Comparison of ENCODE assay signal across 18 cellular contexts in genomic region chr1:8206397-8206796, GRCh38.
DNase-seq lines count a peak whose midpoint lies in the region; ATAC-seq, FAIRE-seq and TF ChIP-seq lines count a peak whose summit lies in the region.
"Had no signal": no experiment of that assay in that cellular context is flagged by ENCODE, and none has a peak within 500 bp of the region (broad histone marks: within the 10 kb centered on the region; RNA-seq: fewer than 3 reads in every experiment).

No MANE protein-coding gene starts in this region.

- CTCF ChIA-PET in HepG2 (lab: Yijun Ruan, JAX; ENCODE audit: low intra/inter-chr PET ratio, low total read pairs), result no interaction called here

- in situ Hi-C loops in HepG2 (cut with HindIII; ENCODE audit: extremely low pct_ligation_motif_present, low pct_unique_long_range_greater_than_20kb), result no loop called here

- no peak for ATAC-seq in HepG2
- ATAC-seq in right lobe of liver, result no peak

- no peak overlapping the region for H2AFZ ChIP-seq in HepG2 (ENCODE audit: low read length)
- no peak overlapping the region for H2AFZ ChIP-seq in astrocyte (ENCODE audit: low read depth, low read length)

- no peak overlapping the region for H3K4me3 Mint-ChIP-seq in astrocyte (ENCODE audit: unreplicated experiment)
- H3K4me3 Mint-ChIP-seq in activated T-helper 2 cell treated with anti-CD3 and anti-CD28 coated beads, Interferon-gamma antibody, Interleukin-2, Interleukin-4, amounts not matched to agents 10 μg/mL and 5 μg/mL and 100 μg/mL, durations not matched to agents 14 hours and 24 hours and 36 hours (ENCODE audit: low read depth), result no peak overlapping the region

- TF ChIP-seq RAD21 in HepG2 (CRISPR knock-in tag; IDR thresholded peaks at IDR 0.05), result no peak

- peaks cover 21% of the 10 kb centered on the region for H3K4me1 Mint-ChIP-seq in astrocyte (ENCODE audit: low read depth, unreplicated experiment)
- H3K4me1 Mint-ChIP-seq in activated T-helper 2 cell treated with anti-CD3 and anti-CD28 coated beads, Interferon-gamma antibody, Interleukin-2, Interleukin-4, amounts not matched to agents 10 μg/mL and 5 μg/mL and 100 μg/mL, durations not matched to agents 14 hours and 24 hours and 36 hours (ENCODE audit: low read depth), result peaks cover 4% of the 10 kb centered on the region

- TF ChIP-seq POLR2A in HepG2 (IDR thresholded peaks at IDR 0.05; ENCODE audit: insufficient read depth in 1 of 2, low read depth in 2 of 2, low read length in 2 of 2) (no peak), right lobe of liver (IDR thresholded peaks at IDR 0.05) (no peak)

- no TSS peak for BruUV-seq in HepG2 (replicated peaks; lab: Mats Ljungman, UMichigan)

- no peaks in the 10 kb centered on the region for H3K9me3 ChIP-seq in HepG2 (ENCODE audit: low read length)
- no peaks in the 10 kb centered on the region for H3K9me3 ChIP-seq in right lobe of liver
- no peaks in the 10 kb centered on the region for H3K9me3 ChIP-seq in astrocyte (ENCODE audit: insufficient read depth, low read depth, low read length)
- H3K9me3 ChIP-seq in mucosa of stomach (ENCODE audit: control insufficient read depth, low read length), result no peaks in the 10 kb centered on the region

- TF ChIP-seq EP300 in HepG2 (IDR thresholded peaks at IDR 0.05; ENCODE audit: low read depth in 2 of 2, low read length in 2 of 2), result no peak
- no peak for TF ChIP-seq EP300 in HepG2 (CRISPR knock-in tag; IDR thresholded peaks at IDR 0.05; ENCODE audit: borderline replicate concordance)

- H3K36me3 Mint-ChIP-seq in astrocyte (ENCODE audit: low read depth, unreplicated experiment), result no peaks in the 10 kb centered on the region
- H3K36me3 Mint-ChIP-seq in activated T-helper 2 cell treated with anti-CD3 and anti-CD28 coated beads, Interferon-gamma antibody, Interleukin-2, Interleukin-4, amounts not matched to agents 10 μg/mL and 5 μg/mL and 100 μg/mL, durations not matched to agents 14 hours and 24 hours and 36 hours (ENCODE audit: low read depth), result no peaks in the 10 kb centered on the region

- H3K9me3 Mint-ChIP-seq in astrocyte (ENCODE audit: unreplicated experiment), result peaks cover 4% of the 10 kb centered on the region
- no peaks in the 10 kb centered on the region for H3K9me3 Mint-ChIP-seq in activated T-helper 2 cell treated with anti-CD3 and anti-CD28 coated beads, Interferon-gamma antibody, Interleukin-2, Interleukin-4, amounts not matched to agents 10 μg/mL and 5 μg/mL and 100 μg/mL, durations not matched to agents 14 hours and 24 hours and 36 hours

- H3K9ac ChIP-seq in HepG2 (ENCODE audit: insufficient read depth, low read depth, low read length) (no peak overlapping the region), astrocyte (ENCODE audit: low read length) (no peak overlapping the region), mucosa of stomach (ENCODE audit: low read length) (peak overlapping the region; percentile 25)
- H3K9ac ChIP-seq: BLaER1 treated with 17β-estradiol and CSF1 and Interleukin-3, amounts not matched to agents 10 nM and 100 nM had no signal

- H4K20me1 ChIP-seq in HepG2 (ENCODE audit: insufficient read depth, low read length) (no peaks in the 10 kb centered on the region), astrocyte (ENCODE audit: insufficient read depth, low read length) (no peaks in the 10 kb centered on the region)
- H4K20me1 ChIP-seq: BLaER1 treated with 17β-estradiol and CSF1 and Interleukin-3, amounts not matched to agents 10 nM and 100 nM had no signal

- DNase-seq in HepG2 (ENCODE audit: low spot score) (no peak), right lobe of liver (no peak), astrocyte (ENCODE audit: low read depth) (no peak), HuH-7.5 (ENCODE audit: low spot score) (no peak)
- no peak for DNase-seq in stimulated activated CD4-positive, alpha-beta T cell treated with anti-CD3 and anti-CD28 coated beads, Interleukin-1b, Interleukin-23, amount 100 ng/mL, for 48 hours
- no peak for DNase-seq in central memory CD4-positive, alpha-beta T cell
- DNase-seq in activated T-helper 2 cell treated with anti-CD3 and anti-CD28 coated beads, Interferon-gamma antibody, Interleukin-2, Interleukin-4, amounts not matched to agents 10 μg/mL and 5 μg/mL and 100 μg/mL, durations not matched to agents 14 hours and 24 hours and 36 hours (ENCODE audit: low spot score), result no peak
- DNase-seq: DMS 273 treated with DMSO at 0.1 percent for 48 hours, Karpas-422, MM.1S, NCI-H187, NCI-H446, NCI-H748 treated with DMSO at 0.1 percent for 48 hours, OCI-M1 had no signal

- H3K79me2 ChIP-seq in HepG2 (ENCODE audit: insufficient read depth, low read length), result peaks cover 4% of the 10 kb centered on the region
- H3K79me2 ChIP-seq in astrocyte (ENCODE audit: insufficient read depth, low read length), result no peaks in the 10 kb centered on the region

- H3K27me3 ChIP-seq in HepG2 (ENCODE audit: control insufficient read depth in 1 of 2, insufficient read depth in 2 of 2, low read length in 2 of 2) (no peaks in the 10 kb centered on the region), right lobe of liver (no peaks in the 10 kb centered on the region), astrocyte (ENCODE audit: insufficient read depth, low read length) (no peaks in the 10 kb centered on the region), mucosa of stomach (ENCODE audit: control insufficient read depth, insufficient read depth, low read length) (no peaks in the 10 kb centered on the region)
- H3K27me3 ChIP-seq: BLaER1 treated with 17β-estradiol and CSF1 and Interleukin-3, amounts not matched to agents 10 nM and 100 nM had no signal

- H3K36me3 ChIP-seq in HepG2 (replicated peaks in 1 of 2; ENCODE audit: control insufficient read depth in 1 of 2, insufficient read depth in 2 of 2, low read length in 2 of 2), result no peaks in the 10 kb centered on the region
- H3K36me3 ChIP-seq in right lobe of liver, result no peaks in the 10 kb centered on the region
- H3K36me3 ChIP-seq in astrocyte (ENCODE audit: insufficient read depth, low read length), result no peaks in the 10 kb centered on the region
- no peaks in the 10 kb centered on the region for H3K36me3 ChIP-seq in mucosa of stomach (ENCODE audit: control insufficient read depth, insufficient read depth, low read length)
- H3K36me3 ChIP-seq: BLaER1 treated with 17β-estradiol and CSF1 and Interleukin-3, amounts not matched to agents 10 nM and 100 nM had no signal

- FAIRE-seq in HepG2 (lab: Jason Lieb, UNC), result no peak
- no peak for FAIRE-seq in astrocyte (lab: Jason Lieb, UNC)
- FAIRE-seq: GM12892, H54 had no signal

- H3K27ac ChIP-seq in HepG2 (ENCODE audit: extremely low read length, insufficient read depth, low read length), result peak overlapping the region; percentile 44
- no peak overlapping the region for H3K27ac ChIP-seq in right lobe of liver
- H3K27ac ChIP-seq in astrocyte (ENCODE audit: low read depth, low read length), result no peak overlapping the region
- H3K27ac ChIP-seq: BLaER1 treated with 17β-estradiol and CSF1 and Interleukin-3, amounts not matched to agents 10 nM and 100 nM had no signal

- peak overlapping the region; percentile 12 for H3K27ac Mint-ChIP-seq in astrocyte (ENCODE audit: unreplicated experiment)
- H3K27ac Mint-ChIP-seq in activated T-helper 2 cell treated with anti-CD3 and anti-CD28 coated beads, Interferon-gamma antibody, Interleukin-2, Interleukin-4, amounts not matched to agents 10 μg/mL and 5 μg/mL and 100 μg/mL, durations not matched to agents 14 hours and 24 hours and 36 hours, result no peak overlapping the region

- POLR2A ChIA-PET in HepG2 (lab: Yijun Ruan, JAX), result no interaction called here

- H3K4me2 ChIP-seq in HepG2 (ENCODE audit: low read depth, low read length) (no peak overlapping the region), astrocyte (ENCODE audit: low read length) (no peak overlapping the region)

- H3K27me3 Mint-ChIP-seq in astrocyte (ENCODE audit: low read depth, unreplicated experiment), result no peaks in the 10 kb centered on the region
- H3K27me3 Mint-ChIP-seq in activated T-helper 2 cell treated with anti-CD3 and anti-CD28 coated beads, Interferon-gamma antibody, Interleukin-2, Interleukin-4, amounts not matched to agents 10 μg/mL and 5 μg/mL and 100 μg/mL, durations not matched to agents 14 hours and 24 hours and 36 hours (ENCODE audit: low read depth), result peaks cover 7% of the 10 kb centered on the region

- TF ChIP-seq CTCF in HepG2 (CRISPR knock-in tag; IDR thresholded peaks at IDR 0.05), result no peak
- no peak for TF ChIP-seq CTCF in right lobe of liver (IDR thresholded peaks at IDR 0.05)
- no peak for TF ChIP-seq CTCF in astrocyte (IDR thresholded peaks at IDR 0.05; ENCODE audit: insufficient read depth, low read depth, low read length)

- H3K4me3 ChIP-seq in HepG2 (replicated peaks in 1 of 3; ENCODE audit: insufficient read depth in 1 of 3, low read depth in 2 of 3, low read length in 3 of 3) (no peak overlapping the region), right lobe of liver (no peak overlapping the region), astrocyte (ENCODE audit: insufficient read depth, low read depth, low read length) (no peak overlapping the region), mucosa of stomach (ENCODE audit: low read length) (no peak overlapping the region)
- H3K4me3 ChIP-seq: BLaER1 treated with 17β-estradiol and CSF1 and Interleukin-3, amounts not matched to agents 10 nM and 100 nM had no signal

- H3K4me1 ChIP-seq in HepG2 (ENCODE audit: insufficient read depth, low read length) (peaks cover 77% of the 10 kb centered on the region), right lobe of liver (peaks cover 0 to 16% (median 6%) of the 10 kb centered on the region in 4 donors), astrocyte (ENCODE audit: insufficient read depth, low read length) (peaks cover 35% of the 10 kb centered on the region), mucosa of stomach (ENCODE audit: control insufficient read depth, insufficient read depth, low read length) (peaks cover 32% of the 10 kb centered on the region)

- 96% methylated on average over 7 of the region's 7 CpGs for WGBS in HepG2 (ENCODE audit: low lambda C conversion rate)
- WGBS in right lobe of liver (ENCODE audit: insufficient coverage, low coverage, low lambda C conversion rate, missing lambda C conversion rate), result 72% methylated on average over 7 of the region's 7 CpGs

- intact Hi-C loops in HepG2 (cut with micrococcal nuclease; ENCODE audit: unreplicated experiment), result no loop called here
- intact Hi-C loops in right lobe of liver (cut with DNase I), result no loop called here
- intact Hi-C loops in activated T-helper 2 cell treated with anti-CD3 and anti-CD28 coated beads, Interferon-gamma antibody, Interleukin-2, Interleukin-4, amounts not matched to agents 10 μg/mL and 5 μg/mL and 100 μg/mL, durations not matched to agents 14 hours and 24 hours and 36 hours (cut with micrococcal nuclease), result no loop called here

TF ChIP-seq in HepG2, 621 proteins besides CTCF, POLR2A, EP300 and RAD21:
- no peak for TF ChIP-seq ZSCAN25 (CRISPR knock-in tag; IDR thresholded peaks at IDR 0.05)
TF ChIP-seq in HepG2: peak in this region for 0.
